Comparison of ENCODE assay signal across 8 cellular contexts in genomic region chr1:211514030-211514754, GRCh38. TPM values are rescaled to one million over a fixed set of nuclear protein-coding genes. Genes with fewer than 3 reads are reported as not detected.
A peak's percentile ranks its signal among the peaks of the same experiment; 100 is the strongest.
DNase-seq lines count a peak whose midpoint lies in the region; ATAC-seq, FAIRE-seq and TF ChIP-seq lines count a peak whose summit lies in the region.

No MANE protein-coding gene starts in this region.

- DNase-seq in GM12891 (ENCODE audit: insufficient read length, low spot score) = peak; percentile 79
- DNase-seq in NCI-H128 (lab: John Stamatoyannopoulos, UW; ENCODE audit: unreplicated experiment) = peak; percentile 83
- DNase-seq in SW 1271 (lab: John Stamatoyannopoulos, UW) = peak; percentile 21 to 57
- DNase-seq in activated naive CD8-positive, alpha-beta T cell treated with anti-CD3 and anti-CD28 coated beads, Interleukin-2, amount 50 U/mL, for 16 hours (ENCODE audit: low read depth, low spot score) = peak; percentile 49
- DNase-seq in left cardiac atrium = peak; percentile 81
- DNase-seq in cerebellar nuclear complex (lab: John Stamatoyannopoulos, UW) = no peak

- H3K4me1 ChIP-seq in rectal smooth muscle tissue (ENCODE audit: control insufficient read depth, insufficient read depth, low read length) = no peaks in the 10 kb centered on the region

- no peaks in the 10 kb centered on the region for H3K27me3 ChIP-seq in rectal smooth muscle tissue (ENCODE audit: control insufficient read depth, insufficient read depth, low read length)

- no peak for TF ChIP-seq POLR2A in GM12891 (IDR thresholded peaks at IDR 0.05; ENCODE audit: low read depth, low read length)

- H3K27ac ChIP-seq in rectal smooth muscle tissue (ENCODE audit: low read depth, low read length) = no peak overlapping the region

- H3K9ac ChIP-seq in rectal smooth muscle tissue (ENCODE audit: low read length) = no peak overlapping the region

- intact Hi-C loops in left cardiac atrium (cut with DNase I) = loop anchor here (2.0 to 10.0 kb wide), 3 partner anchors 43 to 141 kb away; no protein-coding TSS in a partner anchor

- ATAC-seq in HG02763 (IDR thresholded peaks at IDR 0.05; ENCODE audit: unreplicated experiment) (peak; percentile 65), left cardiac atrium (peak; percentile 84 to 88)

- no peaks in the 10 kb centered on the region for H3K36me3 ChIP-seq in rectal smooth muscle tissue (ENCODE audit: control insufficient read depth, insufficient read depth, low read length)

- peak overlapping the region; percentile 29 for H3K4me3 ChIP-seq in rectal smooth muscle tissue (ENCODE audit: low read length)

- peak; percentile 92 for FAIRE-seq in GM12891 (lab: Jason Lieb, UNC)

TF ChIP-seq in GM12891, 5 proteins besides CTCF, POLR2A, EP300 and RAD21:
- no peak for TF ChIP-seq PAX5 (IDR thresholded peaks at IDR 0.05; ENCODE audit: insufficient read depth, low read length, severe bottlenecking)
- TF ChIP-seq POLR2AphosphoS5 (IDR thresholded peaks at IDR 0.05; ENCODE audit: low read depth, low read length) = no peak
- no peak for TF ChIP-seq POU2F2 (IDR thresholded peaks at IDR 0.05; ENCODE audit: low read depth, low read length)
- TF ChIP-seq TAF1 (IDR thresholded peaks at IDR 0.05; ENCODE audit: low read depth, low read length) = no peak
- TF ChIP-seq SPI1 (IDR thresholded peaks at IDR 0.05; ENCODE audit: low read depth, low read length) = no peak
TF ChIP-seq in GM12891: peak in this region for 0.

RNA-seq across cellular contexts. Expression of gene RD3, which starts 22.2 kb away (rescaled TPM):
- polyA plus RNA-seq in GM12891 (2012; ENCODE audit: low read depth, missing spikeins) = not detected
- not detected for total RNA-seq in left cardiac atrium

Comparison
In these comparisons a context has a peak if more than half of its experiments do, and no peak if none do; other contexts are left out.
1. DNase-seq: peak in GM12891 (single experiment), NCI-H128 (single experiment), SW 1271 (2 of 2), activated naive CD8-positive, alpha-beta T cell treated with anti-CD3 and anti-CD28 coated beads, Interleukin-2, amount 50 U/mL, for 16 hours (single experiment) and left cardiac atrium (single experiment); none in cerebellar nuclear complex (0 of 2).